Comparison of ENCODE assay signal across 8 cellular contexts in genomic region chr3:171285287-171285686, GRCh38.
DNase-seq lines count a peak whose midpoint lies in the region; ATAC-seq and TF ChIP-seq lines count a peak whose summit lies in the region.
"Had no signal": no experiment of that assay in that cellular context is flagged by ENCODE, and none has a peak within 500 bp of the region (broad histone marks: within the 10 kb centered on the region; RNA-seq: fewer than 3 reads in every experiment).

No MANE protein-coding gene starts in this region.

- TF ChIP-seq CTCF in osteocyte (IDR thresholded peaks at IDR 0.05) = no peak

- H3K4me3 Mint-ChIP-seq in T-helper 2 cell treated with Interferon-gamma antibody and Interleukin-4, amounts not matched to agents 5 μg/mL and 100 μg/mL, for 36 hours = peak overlapping the region; percentile 22
- H3K4me3 Mint-ChIP-seq in osteocyte (ENCODE audit: unreplicated experiment) = no peak overlapping the region

- peak; percentile 38 for ATAC-seq in GM18861 (IDR thresholded peaks at IDR 0.05; ENCODE audit: unreplicated experiment)
- peak; percentile 26 for ATAC-seq in HG02610 (IDR thresholded peaks at IDR 0.05; ENCODE audit: unreplicated experiment)

- peaks cover 62% of the 10 kb centered on the region for H3K4me1 Mint-ChIP-seq in T-helper 2 cell treated with Interferon-gamma antibody and Interleukin-4, amounts not matched to agents 5 μg/mL and 100 μg/mL, for 36 hours (ENCODE audit: low read depth)
- peaks cover 64% of the 10 kb centered on the region for H3K4me1 Mint-ChIP-seq in osteocyte (ENCODE audit: unreplicated experiment)

- no peaks in the 10 kb centered on the region for H3K27me3 Mint-ChIP-seq in T-helper 2 cell treated with Interferon-gamma antibody and Interleukin-4, amounts not matched to agents 5 μg/mL and 100 μg/mL, for 36 hours (ENCODE audit: low read depth)
- H3K27me3 Mint-ChIP-seq in osteocyte (ENCODE audit: unreplicated experiment) = no peaks in the 10 kb centered on the region

- peaks cover 24% of the 10 kb centered on the region for H3K36me3 Mint-ChIP-seq in T-helper 2 cell treated with Interferon-gamma antibody and Interleukin-4, amounts not matched to agents 5 μg/mL and 100 μg/mL, for 36 hours (ENCODE audit: low read depth)
- no peaks in the 10 kb centered on the region for H3K36me3 Mint-ChIP-seq in osteocyte (ENCODE audit: unreplicated experiment)

- H3K27ac Mint-ChIP-seq in T-helper 2 cell treated with Interferon-gamma antibody and Interleukin-4, amounts not matched to agents 5 μg/mL and 100 μg/mL, for 36 hours = peak overlapping the region; percentile 59
- H3K27ac Mint-ChIP-seq in osteocyte (ENCODE audit: unreplicated experiment) = peak overlapping the region; percentile 88

- H3K9me3 Mint-ChIP-seq in T-helper 2 cell treated with Interferon-gamma antibody and Interleukin-4, amounts not matched to agents 5 μg/mL and 100 μg/mL, for 36 hours = peaks cover 16% of the 10 kb centered on the region
- H3K9me3 Mint-ChIP-seq in osteocyte (ENCODE audit: unreplicated experiment) = no peaks in the 10 kb centered on the region

- DNase-seq in T-helper 2 cell treated with Interferon-gamma antibody and Interleukin-4, amounts not matched to agents 5 μg/mL and 100 μg/mL, for 36 hours (ENCODE audit: low spot score) = no peak
- DNase-seq in osteocyte (ENCODE audit: extremely low spot score, unreplicated experiment) = no peak
- no peak for DNase-seq in NCI-H2196 (lab: John Stamatoyannopoulos, UW; ENCODE audit: unreplicated experiment)
- DNase-seq in globus pallidus (ENCODE audit: low spot score) = no peak
- no peak for DNase-seq in KG1 (lab: John Stamatoyannopoulos, UW)
- DNase-seq: central memory CD4-positive, alpha-beta T cell had no signal
